Comparison of ENCODE assay signal across 8 cellular contexts in genomic region chr16:50548659-50549560, GRCh38. TPM values are rescaled to one million over a fixed set of nuclear protein-coding genes. Genes with fewer than 3 reads are reported as not detected.
DNase-seq lines count a peak whose midpoint lies in the region; ATAC-seq and TF ChIP-seq lines count a peak whose summit lies in the region.

No MANE protein-coding gene starts in this region.

- CTCF ChIA-PET in CD4-positive, alpha-beta T cell (lab: Charles Lee), result interaction anchor here (0.9 kb wide), 1 partner anchor 180 kb away, joined by 3 read pairs; the partner anchor contains the start of gene BRD7

- no peak for TF ChIP-seq CTCF in CD4-positive, alpha-beta T cell (IDR thresholded peaks at IDR 0.05)

- H3K27me3 Mint-ChIP-seq in CD4-positive, alpha-beta T cell, result no peaks in the 10 kb centered on the region

- no peaks in the 10 kb centered on the region for H3K4me1 ChIP-seq in iPS-18a (ENCODE audit: control insufficient read depth, low read depth, low read length)

- H3K36me3 Mint-ChIP-seq in CD4-positive, alpha-beta T cell (ENCODE audit: low read depth), result peaks cover 28% of the 10 kb centered on the region

- intact Hi-C loops in CD4-positive, alpha-beta T cell (cut with DNase I, micrococcal nuclease), result loop anchor here (2.0 to 10.0 kb wide), 6 partner anchors 54 to 484 kb away; partner anchors contain the start of genes ADCY7 (in 1 of the 2), CYLD (in 1 of the 2), HEATR3 (in 1 of the 2) and TENT4B (in 1 of the 2)

- POLR2A ChIA-PET in CD4-positive, alpha-beta T cell (lab: Charles Lee), result interaction anchor here (0.8 to 1.2 kb wide), 3 partner anchors 179 to 275 kb away, joined by 3 to 6 read pairs (median 4); partner anchors contain the start of gene CYLD

- no peaks in the 10 kb centered on the region for H3K9me3 ChIP-seq in CD4-positive, alpha-beta T cell (ENCODE audit: control insufficient read depth, low read length)
- H3K9me3 ChIP-seq in iPS-18a (ENCODE audit: control insufficient read depth, low read depth, low read length), result no peaks in the 10 kb centered on the region

- no peak overlapping the region for H3K27ac ChIP-seq in CD4-positive, alpha-beta T cell (ENCODE audit: low read depth, low read length)
- H3K27ac ChIP-seq in iPS-18a (ENCODE audit: low read length), result no peak overlapping the region

- no peaks in the 10 kb centered on the region for H3K9me3 Mint-ChIP-seq in CD4-positive, alpha-beta T cell

- H3K27ac Mint-ChIP-seq in CD4-positive, alpha-beta T cell, result peak overlapping the region; percentile 76

- no peaks in the 10 kb centered on the region for H3K27me3 ChIP-seq in CD4-positive, alpha-beta T cell (ENCODE audit: control insufficient read depth, insufficient read depth, low read length)
- peaks cover 52% of the 10 kb centered on the region for H3K27me3 ChIP-seq in iPS-18a (ENCODE audit: control insufficient read depth, insufficient read depth, low read length)

- H3K4me3 ChIP-seq in iPS-18a (ENCODE audit: low read length), result peak overlapping the region; percentile 62

- no peak overlapping the region for H3K9ac ChIP-seq in iPS-18a (ENCODE audit: low read length)

- H3K4me1 Mint-ChIP-seq in CD4-positive, alpha-beta T cell (ENCODE audit: low read depth), result peaks cover 51% of the 10 kb centered on the region

- ATAC-seq in CD4-positive, alpha-beta T cell (ENCODE audit: poor library complexity), result peak; percentile 20
- peak; percentile 29 for ATAC-seq in GM21367 (IDR thresholded peaks at IDR 0.05; ENCODE audit: unreplicated experiment)

- peak in 7 of 10 experiments; percentile 6 to 37 (median 17) for DNase-seq in CD4-positive, alpha-beta T cell
- peak; percentile 7 for DNase-seq in HT-29 (ENCODE audit: low spot score)
- peak; percentile 17 for DNase-seq in activated T-helper 9 cell treated with anti-CD3 and anti-CD28 coated beads, Interleukin-2, amount 50 U/mL, for 16 hours (ENCODE audit: low read depth)
- DNase-seq in stimulated activated CD4-positive, alpha-beta T cell treated with anti-CD3 and anti-CD28 coated beads, Interleukin-2, amount 100 ng/mL, for 4 hours (ENCODE audit: low read depth), result peak; percentile 10
- no peak for DNase-seq in activated effector memory CD4-positive, alpha-beta T cell treated with anti-CD3 and anti-CD28 coated beads, Interleukin-2, amount 50 U/mL, for 16 hours
- no peak for DNase-seq in GOT3 (lab: John Stamatoyannopoulos, UW)

- peak overlapping the region; percentile 86 for H3K4me3 Mint-ChIP-seq in CD4-positive, alpha-beta T cell

- H3K36me3 ChIP-seq in iPS-18a (ENCODE audit: control insufficient read depth, low read depth, low read length), result no peaks in the 10 kb centered on the region

RNA-seq across cellular contexts. Expression of gene NKD1, which starts 0.7 kb away (rescaled TPM):
- 1 to 10 TPM; 6.1 to 9.8 TPM for total RNA-seq in CD4-positive, alpha-beta T cell
- total RNA-seq in HT-29 (2014; rRNA removed; shearing (Covaris generic)), result 0.10 and 0.13 TPM in 2 replicates

Comparison
In these comparisons a context has a peak if more than half of its experiments do, and no peak if none do; other contexts are left out.
1. DNase-seq: peak in CD4-positive, alpha-beta T cell (7 of 10), HT-29 (single experiment), activated T-helper 9 cell treated with anti-CD3 and anti-CD28 coated beads, Interleukin-2, amount 50 U/mL, for 16 hours (single experiment) and stimulated activated CD4-positive, alpha-beta T cell treated with anti-CD3 and anti-CD28 coated beads, Interleukin-2, amount 100 ng/mL, for 4 hours (single experiment); none in activated effector memory CD4-positive, alpha-beta T cell treated with anti-CD3 and anti-CD28 coated beads, Interleukin-2, amount 50 U/mL, for 16 hours (single experiment) and GOT3 (single experiment).